ENCODE assay signal across 8 cellular contexts in the genomic region with DNA sequence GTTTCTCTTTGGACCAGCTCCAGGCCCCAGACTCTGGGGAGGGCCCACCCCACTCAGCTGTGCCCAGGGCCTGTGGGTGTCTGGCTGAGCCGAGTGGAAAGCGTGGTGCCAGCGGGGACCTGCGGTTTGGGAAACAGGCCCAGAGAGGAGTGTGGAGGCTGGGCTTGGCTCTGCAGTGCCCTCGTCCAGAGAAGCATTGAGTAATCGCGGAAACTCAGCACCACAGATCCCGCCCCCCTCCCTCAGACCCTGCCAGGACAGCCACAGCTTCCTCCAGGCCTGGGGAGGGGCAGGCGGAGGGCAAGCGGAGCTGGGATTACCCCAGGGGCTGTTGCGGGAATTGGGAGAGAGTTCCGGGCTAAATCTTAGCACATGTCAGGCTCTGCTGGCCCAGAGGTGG. TPM values are rescaled to one million over a fixed set of nuclear protein-coding genes. Genes with fewer than 3 reads are reported as not detected.
DNase-seq lines count a peak whose midpoint lies in the region; ATAC-seq, FAIRE-seq and TF ChIP-seq lines count a peak whose summit lies in the region.

No MANE protein-coding gene starts in this region.

- H2AFZ ChIP-seq in astrocyte (ENCODE audit: low read depth, low read length) = peak overlapping the region; percentile 37
- no peak overlapping the region for H2AFZ ChIP-seq in smooth muscle cell (ENCODE audit: low read depth)

- H3K27ac Mint-ChIP-seq in astrocyte (ENCODE audit: unreplicated experiment) (no peak overlapping the region), nephron progenitor cell (no peak overlapping the region)

- no peaks in the 10 kb centered on the region for H3K79me2 ChIP-seq in astrocyte (ENCODE audit: insufficient read depth, low read length)
- no peaks in the 10 kb centered on the region for H3K79me2 ChIP-seq in smooth muscle cell (ENCODE audit: low read depth)

- ATAC-seq in activated T-cell treated with anti-CD3 and anti-CD28 coated beads, Interleukin-2, amount 50 U/mL, for 4 hours = no peak

- H3K27me3 ChIP-seq in astrocyte (ENCODE audit: insufficient read depth, low read length) (no peaks in the 10 kb centered on the region), smooth muscle cell (ENCODE audit: low read depth) (no peaks in the 10 kb centered on the region)

- peak overlapping the region; percentile 46 for H3K9ac ChIP-seq in astrocyte (ENCODE audit: low read length)
- no peak overlapping the region for H3K9ac ChIP-seq in smooth muscle cell (ENCODE audit: low read depth)

- H4K20me1 ChIP-seq in astrocyte (ENCODE audit: insufficient read depth, low read length) = no peaks in the 10 kb centered on the region
- H4K20me1 ChIP-seq in smooth muscle cell (ENCODE audit: low read depth) = no peaks in the 10 kb centered on the region

- H3K27ac ChIP-seq in astrocyte (ENCODE audit: low read depth, low read length) (peak overlapping the region; percentile 25), smooth muscle cell (ENCODE audit: low read depth) (peak overlapping the region; percentile 67)

- H3K9me3 ChIP-seq in astrocyte (ENCODE audit: insufficient read depth, low read depth, low read length) = no peaks in the 10 kb centered on the region
- H3K9me3 ChIP-seq in smooth muscle cell (replicated peaks; ENCODE audit: low read depth) = no peaks in the 10 kb centered on the region

- H3K9me3 Mint-ChIP-seq in astrocyte (ENCODE audit: unreplicated experiment) (no peaks in the 10 kb centered on the region), nephron progenitor cell (no peaks in the 10 kb centered on the region)
- no peaks in the 10 kb centered on the region for H3K9me3 Mint-ChIP-seq in activated T-cell treated with anti-CD3 and anti-CD28 coated beads, Interleukin-2, amount 50 U/mL, for 4 hours

- no peaks in the 10 kb centered on the region for H3K36me3 Mint-ChIP-seq in astrocyte (ENCODE audit: low read depth, unreplicated experiment)
- H3K36me3 Mint-ChIP-seq in activated T-cell treated with anti-CD3 and anti-CD28 coated beads, Interleukin-2, amount 50 U/mL, for 4 hours (ENCODE audit: insufficient read depth) = no peaks in the 10 kb centered on the region
- no peaks in the 10 kb centered on the region for H3K36me3 Mint-ChIP-seq in nephron progenitor cell (ENCODE audit: low read depth)

- H3F3A ChIP-seq in smooth muscle cell (ENCODE audit: low read depth) = peaks cover 5% of the 10 kb centered on the region

- H3K27me3 Mint-ChIP-seq in astrocyte (ENCODE audit: low read depth, unreplicated experiment) (peaks cover 2% of the 10 kb centered on the region), nephron progenitor cell (ENCODE audit: low read depth, poor library complexity) (peaks cover 2% of the 10 kb centered on the region)
- no peaks in the 10 kb centered on the region for H3K27me3 Mint-ChIP-seq in activated T-cell treated with anti-CD3 and anti-CD28 coated beads, Interleukin-2, amount 50 U/mL, for 4 hours (ENCODE audit: low read depth)

- no peak for TF ChIP-seq CTCF in astrocyte (IDR thresholded peaks at IDR 0.05; ENCODE audit: insufficient read depth, low read depth, low read length)
- TF ChIP-seq CTCF in smooth muscle cell (IDR thresholded peaks at IDR 0.05; ENCODE audit: borderline replicate concordance, insufficient read depth, poor library complexity, severe bottlenecking) = no peak
- TF ChIP-seq CTCF in nephron progenitor cell (IDR thresholded peaks at IDR 0.05) = no peak

- H3K36me3 ChIP-seq in astrocyte (ENCODE audit: insufficient read depth, low read length) (no peaks in the 10 kb centered on the region), smooth muscle cell (ENCODE audit: low read depth) (no peaks in the 10 kb centered on the region)

- 12% methylated on average over 12 of the region's 12 CpGs for WGBS in smooth muscle cell (ENCODE audit: low lambda C conversion rate)

- H3K4me1 ChIP-seq in astrocyte (ENCODE audit: insufficient read depth, low read length) (peaks cover 20% of the 10 kb centered on the region), smooth muscle cell (ENCODE audit: low read depth) (no peaks in the 10 kb centered on the region)

- FAIRE-seq in astrocyte (lab: Jason Lieb, UNC) = no peak

- H3K4me2 ChIP-seq in astrocyte (ENCODE audit: low read length) (peak overlapping the region; percentile 66), smooth muscle cell (no peak overlapping the region)

- no peak overlapping the region for H3K4me3 ChIP-seq in astrocyte (ENCODE audit: insufficient read depth, low read depth, low read length)
- no peak overlapping the region for H3K4me3 ChIP-seq in smooth muscle cell

- peaks cover 11% of the 10 kb centered on the region for H3K4me1 Mint-ChIP-seq in astrocyte (ENCODE audit: low read depth, unreplicated experiment)
- H3K4me1 Mint-ChIP-seq in activated T-cell treated with anti-CD3 and anti-CD28 coated beads, Interleukin-2, amount 50 U/mL, for 4 hours (ENCODE audit: low read depth) = peaks cover 3% of the 10 kb centered on the region
- peaks cover 31% of the 10 kb centered on the region for H3K4me1 Mint-ChIP-seq in nephron progenitor cell

- peak; percentile 83 for DNase-seq in SIG-M5 treated with dmso at 0.1 percent for 504 hours (lab: John Stamatoyannopoulos, UW; ENCODE audit: unreplicated experiment)
- no peak for DNase-seq in SIG-M5 (lab: John Stamatoyannopoulos, UW)
- peak; percentile 87 for DNase-seq in astrocyte (ENCODE audit: low read depth)
- DNase-seq in hippocampal formation (lab: John Stamatoyannopoulos, UW) = peak; percentile 60 to 70
- peak; percentile 65 for DNase-seq in smooth muscle cell (lab: John Stamatoyannopoulos, UW; ENCODE audit: unreplicated experiment)
- no peak for DNase-seq in activated T-cell treated with anti-CD3 and anti-CD28 coated beads, Interleukin-2, amount 50 U/mL, for 4 hours
- DNase-seq in nephron progenitor cell = no peak
- no peak for DNase-seq in COLO829 (ENCODE audit: low spot score)

- H3K4me3 Mint-ChIP-seq in astrocyte (ENCODE audit: unreplicated experiment) (no peak overlapping the region), nephron progenitor cell (no peak overlapping the region)
- no peak overlapping the region for H3K4me3 Mint-ChIP-seq in activated T-cell treated with anti-CD3 and anti-CD28 coated beads, Interleukin-2, amount 50 U/mL, for 4 hours

RNA-seq across cellular contexts. Expression of gene PITPNA, which starts 14.6 kb away (rescaled TPM):
- 69.1 and 79.3 TPM in 2 replicates for total RNA-seq in astrocyte
- total RNA-seq in smooth muscle cell = 14.4 and 26.9 TPM in 2 replicates
- polyA plus RNA-seq in smooth muscle cell = 42.7 and 47.2 TPM in 2 replicates
- total RNA-seq in activated T-cell treated with anti-CD3 and anti-CD28 coated beads, Interleukin-2, amount 50 U/mL, for 4 hours = 100 to 1,000 TPM in 1 of 3 donors, 10 to 100 TPM in 2; 95.4 to 103 (median 97.4) TPM

RNA-seq across cellular contexts. Expression of gene SLC43A2, which starts 51.4 kb away (rescaled TPM):
- 17.9 and 18.0 TPM in 2 replicates for total RNA-seq in astrocyte
- total RNA-seq in smooth muscle cell = 3.8 and 4.4 TPM in 2 replicates
- polyA plus RNA-seq in smooth muscle cell = 5.3 and 7.1 TPM in 2 replicates
- total RNA-seq in activated T-cell treated with anti-CD3 and anti-CD28 coated beads, Interleukin-2, amount 50 U/mL, for 4 hours = 1 to 10 TPM; 4.1 to 9.4 (median 5.0) TPM

Comparison
In these comparisons a context has a peak if more than half of its experiments do, and no peak if none do; other contexts are left out.
1. DNase-seq: peak in SIG-M5 treated with dmso at 0.1 percent for 504 hours (single experiment), astrocyte (single experiment), hippocampal formation (2 of 2) and smooth muscle cell (single experiment); none in SIG-M5 (single experiment), activated T-cell treated with anti-CD3 and anti-CD28 coated beads, Interleukin-2, amount 50 U/mL, for 4 hours (single experiment), nephron progenitor cell (single experiment) and COLO829 (single experiment).